ENCODE assay signal across 8 cellular contexts in genomic region chr3:42581400-42581708, GRCh38. TPM values are rescaled to one million over a fixed set of nuclear protein-coding genes. Genes with fewer than 3 reads are reported as not detected.
A peak's percentile ranks its signal among the peaks of the same experiment; 100 is the strongest.
DNase-seq lines count a peak whose midpoint lies in the region; ATAC-seq and TF ChIP-seq lines count a peak whose summit lies in the region.

No MANE protein-coding gene starts in this region.

- no peak for TF ChIP-seq CTCF in dorsolateral prefrontal cortex (IDR thresholded peaks at IDR 0.05 in 54 of 56, conservative IDR thresholded peaks at IDR 0.05 in 2 of 56; ENCODE audit: low read depth in 1 of 56, partially characterized antibody in 56 of 56)
- TF ChIP-seq CTCF in neural crest cell (conservative IDR thresholded peaks at IDR 0.05), result no peak

- H3K4me3 ChIP-seq in CD4-positive, alpha-beta memory T cell (ENCODE audit: low read length in 2 of 2), result peak overlapping the region; percentile 59 to 78
- peak overlapping the region; percentile 80 for H3K4me3 ChIP-seq in MG63
- peak overlapping the region; percentile 64 to 100 (median 94) for H3K4me3 ChIP-seq in dorsolateral prefrontal cortex

- H3K36me3 ChIP-seq in CD4-positive, alpha-beta memory T cell (ENCODE audit: insufficient read depth, low read length), result no peaks in the 10 kb centered on the region
- peaks cover 11% of the 10 kb centered on the region for H3K36me3 ChIP-seq in MG63

- H3K4me3 Mint-ChIP-seq in CD4-positive, alpha-beta memory T cell, result peak overlapping the region; percentile 75 to 94 (median 82)
- H3K4me3 Mint-ChIP-seq in neural crest cell, result peak overlapping the region; percentile 98

- no peaks in the 10 kb centered on the region for H3K27me3 Mint-ChIP-seq in CD4-positive, alpha-beta memory T cell
- H3K27me3 Mint-ChIP-seq in neural crest cell (ENCODE audit: low read depth), result no peaks in the 10 kb centered on the region

- H3K27me3 ChIP-seq in CD4-positive, alpha-beta memory T cell (ENCODE audit: insufficient read depth, low read length), result no peaks in the 10 kb centered on the region
- H3K27me3 ChIP-seq in MG63, result no peaks in the 10 kb centered on the region
- H3K27me3 ChIP-seq in dorsolateral prefrontal cortex, result no peaks in the 10 kb centered on the region

- H3K4me1 Mint-ChIP-seq in CD4-positive, alpha-beta memory T cell, result peaks cover 38 to 64% (median 47%) of the 10 kb centered on the region in 4 donors
- H3K4me1 Mint-ChIP-seq in neural crest cell, result peaks cover 37% of the 10 kb centered on the region

- H3K27ac ChIP-seq in CD4-positive, alpha-beta memory T cell (ENCODE audit: low read depth, low read length), result peak overlapping the region; percentile 96
- peak overlapping the region in 58 of 59 donors; percentile 34 to 96 (median 84) for H3K27ac ChIP-seq in dorsolateral prefrontal cortex

- POLR2A ChIA-PET in CD4-positive, alpha-beta memory T cell (lab: Charles Lee; ENCODE audit: partially characterized antibody), result interaction anchor here (0.7 to 3.4 kb wide), 13 partner anchors 9 to 164 kb away, joined by 3 to 56 read pairs (median 8); partner anchors contain the start of genes NKTR, SS18L2 and VIPR1

- DNase-seq in CD4-positive, alpha-beta memory T cell, result no peak
- DNase-seq in MG63 (no peak), dorsolateral prefrontal cortex (peak in 1 of 10 donors; percentile 19), neural crest cell (ENCODE audit: low read depth, low spot score) (no peak), GM03348 (ENCODE audit: low spot score) (no peak), DMS79 treated with DMSO at 0.1 percent for 48 hours (lab: John Stamatoyannopoulos, UW) (no peak), AML-193 (lab: John Stamatoyannopoulos, UW) (no peak)

- H3K27ac Mint-ChIP-seq in CD4-positive, alpha-beta memory T cell, result peak overlapping the region; percentile 86 to 99 (median 90)
- peak overlapping the region; percentile 5 for H3K27ac Mint-ChIP-seq in neural crest cell (ENCODE audit: unreplicated experiment)

- no peak for ATAC-seq in GM21825 (IDR thresholded peaks at IDR 0.05; ENCODE audit: unreplicated experiment)

- H3K9me3 Mint-ChIP-seq in CD4-positive, alpha-beta memory T cell, result no peaks in the 10 kb centered on the region
- H3K9me3 Mint-ChIP-seq in neural crest cell, result no peaks in the 10 kb centered on the region

- intact Hi-C loops in CD4-positive, alpha-beta memory T cell (cut with micrococcal nuclease), result no loop called here
- intact Hi-C loops in dorsolateral prefrontal cortex (cut with DNase I), result no loop called here

- CTCF ChIA-PET in CD4-positive, alpha-beta memory T cell (lab: Charles Lee; ENCODE audit: partially characterized antibody), result interaction anchor here (1.0 to 3.2 kb wide), 9 partner anchors 9 to 174 kb away, joined by 3 to 14 read pairs (median 6); partner anchors contain the start of genes NKTR, SS18L2 and VIPR1

- peaks cover 16 to 20% of the 10 kb centered on the region in 2 donors for H3K36me3 Mint-ChIP-seq in CD4-positive, alpha-beta memory T cell
- peaks cover 15% of the 10 kb centered on the region for H3K36me3 Mint-ChIP-seq in neural crest cell (ENCODE audit: low read depth)

- H3K4me1 ChIP-seq in CD4-positive, alpha-beta memory T cell (ENCODE audit: insufficient read depth, low read length), result peaks cover 39% of the 10 kb centered on the region

- no peaks in the 10 kb centered on the region for H3K9me3 ChIP-seq in CD4-positive, alpha-beta memory T cell (ENCODE audit: control insufficient read depth in 1 of 2, low read length in 2 of 2)
- no peaks in the 10 kb centered on the region for H3K9me3 ChIP-seq in MG63

RNA-seq across cellular contexts. Expression of gene SEC22C, which starts 0.4 kb away (rescaled TPM):
- 10 to 100 TPM; 55.8 to 56.6 TPM for total RNA-seq in CD4-positive, alpha-beta memory T cell
- 10 to 100 TPM; 53.1 to 70.3 TPM for polyA plus RNA-seq in CD4-positive, alpha-beta memory T cell
- total RNA-seq in MG63 (2014; rRNA removed; shearing (Covaris generic); ENCODE audit: low replicate concordance), result 54.8 and 68.3 TPM in 2 replicates
- total RNA-seq in dorsolateral prefrontal cortex (10 to 100 TPM; 37.5 to 76.6 (median 57.6) TPM), neural crest cell (46.6 and 47.8 TPM in 2 replicates)

RNA-seq across cellular contexts. Expression of gene SS18L2, which starts 9.3 kb away (rescaled TPM):
- total RNA-seq in CD4-positive, alpha-beta memory T cell, result 10 to 100 TPM; 51.0 to 61.9 TPM
- 100 to 1,000 TPM; 150 to 159 TPM for polyA plus RNA-seq in CD4-positive, alpha-beta memory T cell
- 11.2 and 14.6 TPM in 2 replicates for total RNA-seq in MG63 (2014; rRNA removed; shearing (Covaris generic); ENCODE audit: low replicate concordance)
- total RNA-seq in dorsolateral prefrontal cortex (10 to 100 TPM; 13.0 to 41.1 (median 28.2) TPM), neural crest cell (50.4 and 50.5 TPM in 2 replicates)

RNA-seq across cellular contexts. Expression of gene NKTR, which starts 19.1 kb away (rescaled TPM):
- total RNA-seq in CD4-positive, alpha-beta memory T cell, result 100 to 1,000 TPM; 256 to 269 TPM
- polyA plus RNA-seq in CD4-positive, alpha-beta memory T cell, result 10 to 100 TPM in 1 of 2 donors, 1 to 10 TPM in 1; 8.9 to 23.2 TPM
- 4.4 and 4.8 TPM in 2 replicates for total RNA-seq in MG63 (2014; rRNA removed; shearing (Covaris generic); ENCODE audit: low replicate concordance)
- 100 to 1,000 TPM in 79 of 120 experiments, 10 to 100 TPM in 41; 64.0 to 154 (median 107) TPM for total RNA-seq in dorsolateral prefrontal cortex
- total RNA-seq in neural crest cell, result 95.0 and 95.2 TPM in 2 replicates

Comparison
In these comparisons a context has a peak if more than half of its experiments do, and no peak if none do; other contexts are left out.
1. RNA of gene NKTR, which starts 19.1 kb away (total RNA-seq): 256 to 269 TPM in CD4-positive, alpha-beta memory T cell, 64.0 to 154 TPM in dorsolateral prefrontal cortex and 95.0 to 95.2 TPM in neural crest cell; 4.4 to 4.8 TPM in MG63; every median in the first group is over 10 times any median in the second.
2. Peak in every context shown above with its lines, with median percentiles within 50 percentile points of each other: H3K4me3 ChIP-seq.